8 cellular contexts compared by ENCODE assay signal in genomic region chr11:43943357-43943930, GRCh38. TPM values are rescaled to one million over a fixed set of nuclear protein-coding genes. Genes with fewer than 3 reads are reported as not detected.
DNase-seq lines count a peak whose midpoint lies in the region; ATAC-seq and TF ChIP-seq lines count a peak whose summit lies in the region.

No MANE protein-coding gene starts in this region.

- 0 to 1% methylated on average over 25 to 26 of the region's 50 CpGs for WGBS in thyroid gland, 2 donors

- no peak for TF ChIP-seq CTCF in cardiac muscle cell (IDR thresholded peaks at IDR 0.05; ENCODE audit: low read depth, low read length)
- TF ChIP-seq CTCF in ascending aorta (IDR thresholded peaks at IDR 0.05): no peak
- TF ChIP-seq CTCF in left lung (IDR thresholded peaks at IDR 0.05): no peak
- TF ChIP-seq CTCF in thyroid gland (IDR thresholded peaks at IDR 0.05): no peak

- H3K27me3 ChIP-seq in cardiac muscle cell: peaks cover 19% of the 10 kb centered on the region
- no peaks in the 10 kb centered on the region for H3K27me3 ChIP-seq in ascending aorta
- H3K27me3 ChIP-seq in left lung: peaks cover 0 to 52% of the 10 kb centered on the region in 2 donors
- H3K27me3 ChIP-seq in thyroid gland: no peaks in the 10 kb centered on the region

- H3K4me3 ChIP-seq in cardiac muscle cell (peak overlapping the region; percentile 73), ascending aorta (peak overlapping the region; percentile 69 to 98), left lung (peak overlapping the region; percentile 53 to 54), thyroid gland (replicated peaks in 1 of 3) (peak overlapping the region in 2 of 3 donors; percentile 32 to 48)

- peak; percentile 34 to 54 for DNase-seq in cardiac muscle cell (ENCODE audit: low read depth in 1 of 2, low spot score in 1 of 2)
- DNase-seq in Right ventricle myocardium inferior (ENCODE audit: missing footprints): no peak
- DNase-seq in ascending aorta (ENCODE audit: low spot score in 2 of 2): no peak
- DNase-seq in left lung: no peak
- DNase-seq in thyroid gland: no peak
- DNase-seq in NCI-H2029 treated with DMSO at 0.1 percent for 48 hours (lab: John Stamatoyannopoulos, UW): no peak
- no peak for DNase-seq in superior temporal gyrus (ENCODE audit: extremely low spot score)

- H3K27ac ChIP-seq in cardiac muscle cell (peak overlapping the region; percentile 77), ascending aorta (peak overlapping the region; percentile 95 to 99), left lung (peak overlapping the region; percentile 73 to 90), thyroid gland (peak overlapping the region; percentile 75 to 88 (median 80))

- no peaks in the 10 kb centered on the region for H3K9me3 ChIP-seq in cardiac muscle cell (ENCODE audit: low read depth)
- no peaks in the 10 kb centered on the region for H3K9me3 ChIP-seq in ascending aorta
- H3K9me3 ChIP-seq in left lung: no peaks in the 10 kb centered on the region
- H3K9me3 ChIP-seq in thyroid gland: no peaks in the 10 kb centered on the region

- TF ChIP-seq POLR2A in thyroid gland (IDR thresholded peaks at IDR 0.05): no peak

- H3K4me1 ChIP-seq in cardiac muscle cell (ENCODE audit: low read depth) (no peaks in the 10 kb centered on the region), ascending aorta (peaks cover 0 to 18% of the 10 kb centered on the region in 2 donors), left lung (peaks cover 3 to 36% of the 10 kb centered on the region in 2 donors), thyroid gland (peaks cover 0 to 27% of the 10 kb centered on the region in 2 donors)

- ATAC-seq in Right ventricle myocardium inferior: no peak
- ATAC-seq in left lung: no peak
- no peak for ATAC-seq in GM21576 (IDR thresholded peaks at IDR 0.05; ENCODE audit: unreplicated experiment)

- intact Hi-C loops in Right ventricle myocardium inferior (cut with DNase I) (loop anchor here (5.0 kb wide), 2 partner anchors 36 to 51 kb away; no protein-coding TSS in a partner anchor), ascending aorta (cut with DNase I) (no loop called here), left lung (cut with DNase I) (loop anchor here in 1 of 2 donors (10.0 kb wide), 1 partner anchor 49 kb away; no protein-coding TSS in a partner anchor), thyroid gland (cut with DNase I) (no loop called here)

- H3K36me3 ChIP-seq in cardiac muscle cell: no peaks in the 10 kb centered on the region
- peaks cover 13 to 23% of the 10 kb centered on the region in 2 donors for H3K36me3 ChIP-seq in ascending aorta
- no peaks in the 10 kb centered on the region for H3K36me3 ChIP-seq in left lung
- no peaks in the 10 kb centered on the region for H3K36me3 ChIP-seq in thyroid gland

RNA-seq across cellular contexts. Expression of gene C11orf96, which starts 1.0 kb away (rescaled TPM):
- total RNA-seq in cardiac muscle cell (48.6 and 79.6 TPM in 2 replicates), Right ventricle myocardium inferior (19.8 TPM), ascending aorta (2,116 TPM), left lung (10 to 100 TPM; 71.0 to 74.2 TPM), thyroid gland (100 to 1,000 TPM in 1 of 4 donors, 10 to 100 TPM in 3; 27.7 to 100 (median 73.5) TPM)
- polyA plus RNA-seq in cardiac muscle cell: 7.1 and 14.5 TPM in 2 replicates

Comparison
In these comparisons a context has a peak if more than half of its experiments do, and no peak if none do; other contexts are left out.
1. DNase-seq: peak in cardiac muscle cell (2 of 2); none in Right ventricle myocardium inferior (single experiment), ascending aorta (0 of 2), left lung (0 of 2), thyroid gland (0 of 2), NCI-H2029 treated with DMSO at 0.1 percent for 48 hours (single experiment) and superior temporal gyrus (single experiment).
2. RNA of gene C11orf96, which starts 1.0 kb away (total RNA-seq): 2,116 TPM in ascending aorta (single experiment); 27.7 to 100 TPM in thyroid gland, 48.6 to 79.6 TPM in cardiac muscle cell, 71.0 to 74.2 TPM in left lung and 19.8 TPM in Right ventricle myocardium inferior (single experiment); every median in the first group is over 10 times any median in the second.
3. Peak in every context shown above with its lines, with median percentiles within 50 percentile points of each other: H3K27ac ChIP-seq and H3K4me3 ChIP-seq.